ENCODE assay signal across 1 cellular context in genomic region chr2:62578837-62579640, GRCh38.
A peak's percentile ranks its signal among the peaks of the same experiment; 100 is the strongest.
TF ChIP-seq lines count a peak whose summit lies in the region.

No MANE protein-coding gene starts in this region.

TF ChIP-seq in HepG2, 621 proteins besides CTCF, POLR2A, EP300 and RAD21 (continued from another document and continues in another):
- TF ChIP-seq ARID3A (IDR thresholded peaks at IDR 0.05; ENCODE audit: low read depth, low read length) (peak; percentile 86), ZNF224 (CRISPR knock-in tag; IDR thresholded peaks at IDR 0.05) (no peak), ZNF513 (CRISPR knock-in tag; conservative IDR thresholded peaks at IDR 0.05) (no peak), BORCS8-MEF2B (CRISPR knock-in tag; IDR thresholded peaks at IDR 0.05) (no peak), SRY (CRISPR knock-in tag; IDR thresholded peaks at IDR 0.05) (no peak), EHMT2 (IDR thresholded peaks at IDR 0.05; ENCODE audit: borderline replicate concordance, low read depth, low read length) (peak; percentile 65; the same call in 1 of the 2 replicates), ISX (CRISPR knock-in tag; conservative IDR thresholded peaks at IDR 0.05) (no peak), IRF9 (CRISPR knock-in tag; IDR thresholded peaks at IDR 0.05; ENCODE audit: borderline replicate concordance) (no peak), NFIB (CRISPR knock-in tag; IDR thresholded peaks at IDR 0.05; ENCODE audit: borderline replicate concordance) (no peak), ZNF83 (CRISPR knock-in tag; IDR thresholded peaks at IDR 0.05; ENCODE audit: borderline replicate concordance) (no peak), HIVEP1 (CRISPR knock-in tag; IDR thresholded peaks at IDR 0.05) (no peak), GMEB1 (CRISPR knock-in tag; IDR thresholded peaks at IDR 0.05; ENCODE audit: borderline replicate concordance) (no peak), TCF7L2 (IDR thresholded peaks at IDR 0.05; ENCODE audit: low read depth, low read length) (no peak), ZNF292 (CRISPR knock-in tag; IDR thresholded peaks at IDR 0.05; ENCODE audit: borderline replicate concordance, low read depth) (no peak; the same call in 1 of the 2 replicates), AKNA (CRISPR knock-in tag; IDR thresholded peaks at IDR 0.05; ENCODE audit: borderline replicate concordance) (no peak), ZNF605 (CRISPR knock-in tag; IDR thresholded peaks at IDR 0.05) (0 out of 2 replicates have a peak, but pooled peaks have one; percentile 20), ZNF496 (CRISPR knock-in tag; IDR thresholded peaks at IDR 0.05; ENCODE audit: insufficient replicate concordance) (no peak), ISL2 (CRISPR knock-in tag; IDR thresholded peaks at IDR 0.05) (0 out of 2 replicates have a peak, but pooled peaks have one; percentile 35), BCL6 (CRISPR knock-in tag; IDR thresholded peaks at IDR 0.05) (0 out of 2 replicates have a peak, but pooled peaks have one; percentile 9), ETV5 (CRISPR knock-in tag; IDR thresholded peaks at IDR 0.05; ENCODE audit: borderline replicate concordance) (no peak), TFAP4 (IDR thresholded peaks at IDR 0.05; ENCODE audit: borderline replicate concordance, low read depth) (no peak), ZNF446 (CRISPR knock-in tag; IDR thresholded peaks at IDR 0.05) (no peak), ONECUT2 (CRISPR knock-in tag; IDR thresholded peaks at IDR 0.05) (no peak), PRDM10 (CRISPR knock-in tag; IDR thresholded peaks at IDR 0.05; ENCODE audit: low read depth) (0 out of 2 replicates have a peak, but pooled peaks have one; percentile 44), ZNF234 (CRISPR knock-in tag; conservative IDR thresholded peaks at IDR 0.05) (no peak), ZBTB34 (CRISPR knock-in tag; IDR thresholded peaks at IDR 0.05) (no peak), MNT (IDR thresholded peaks at IDR 0.05) (no peak), SKIL (CRISPR knock-in tag; IDR thresholded peaks at IDR 0.05; ENCODE audit: borderline replicate concordance) (no peak), ARNT (IDR thresholded peaks at IDR 0.05) (no peak), HOXA7 (CRISPR knock-in tag; IDR thresholded peaks at IDR 0.05) (no peak), ZNF24 (IDR thresholded peaks at IDR 0.05) (no peak), ZNF747 (CRISPR knock-in tag; IDR thresholded peaks at IDR 0.05; ENCODE audit: borderline replicate concordance) (0 out of 2 replicates have a peak, but pooled peaks have one; percentile 51)
